ENCODE assay signal across 2 cellular contexts in genomic region chr2:20108655-20109396, GRCh38.
A peak's percentile ranks its signal among the peaks of the same experiment; 100 is the strongest.
TF ChIP-seq lines count a peak whose summit lies in the region.

No MANE protein-coding gene starts in this region.

TF ChIP-seq in IMR-90, 13 proteins besides CTCF, POLR2A, EP300 and RAD21:
- TF ChIP-seq FOS (IDR thresholded peaks at IDR 0.05; ENCODE audit: low read depth, low read length) (peak; percentile 55; the same call in 1 of the 2 replicates), RCOR1 (IDR thresholded peaks at IDR 0.05; ENCODE audit: insufficient replicate concordance, low read length) (no peak), CEBPB (IDR thresholded peaks at IDR 0.05; ENCODE audit: low read depth, low read length) (peak; percentile 94), CHD1 (IDR thresholded peaks at IDR 0.05; ENCODE audit: low read depth, low read length) (no peak), SMC3 (IDR thresholded peaks at IDR 0.05; ENCODE audit: low read depth, low read length) (no peak), RFX5 (IDR thresholded peaks at IDR 0.05; ENCODE audit: low read depth, low read length) (no peak), MAFK (IDR thresholded peaks at IDR 0.05; ENCODE audit: low read depth, low read length) (no peak), BHLHE40 (IDR thresholded peaks at IDR 0.05; ENCODE audit: low read depth, low read length) (no peak), ELK1 (IDR thresholded peaks at IDR 0.05; ENCODE audit: borderline replicate concordance, low read depth, low read length) (no peak), USF2 (IDR thresholded peaks at IDR 0.05; ENCODE audit: low read depth, low read length) (no peak), MXI1 (IDR thresholded peaks at IDR 0.05; ENCODE audit: borderline replicate concordance, low read depth, low read length) (no peak), MAZ (IDR thresholded peaks at IDR 0.05; ENCODE audit: borderline replicate concordance, low read depth, low read length) (no peak), NFE2L2 (IDR thresholded peaks at IDR 0.05; ENCODE audit: low read depth, low read length) (peak; percentile 54; the same call in 1 of the 2 replicates)

TF ChIP-seq in HepG2, 621 proteins besides CTCF, POLR2A, EP300 and RAD21 (continues in another document):
- TF ChIP-seq ZNF781 (CRISPR knock-in tag; IDR thresholded peaks at IDR 0.05; ENCODE audit: borderline replicate concordance, not compliant biosample characterization) (peak; percentile 71), ZNF460 (CRISPR knock-in tag; IDR thresholded peaks at IDR 0.05; ENCODE audit: borderline replicate concordance) (no peak), ZBTB26 (CRISPR knock-in tag; IDR thresholded peaks at IDR 0.05; ENCODE audit: borderline replicate concordance) (peak; percentile 80; the same call in 1 of the 2 replicates), MAX (IDR thresholded peaks at IDR 0.05) (peak; percentile 38; the same call in 1 of the 2 replicates), ZMAT3 (CRISPR knock-in tag; conservative IDR thresholded peaks at IDR 0.05) (0 out of 2 replicates have a peak, but pooled peaks have one; percentile 46), TBX2 (CRISPR knock-in tag; IDR thresholded peaks at IDR 0.05; ENCODE audit: borderline replicate concordance) (peak; percentile 56; the same call in 1 of the 2 replicates), E2F5 (CRISPR knock-in tag; conservative IDR thresholded peaks at IDR 0.05) (no peak), MTF1 (CRISPR knock-in tag; IDR thresholded peaks at IDR 0.05) (no peak), MLX (CRISPR knock-in tag; IDR thresholded peaks at IDR 0.05) (0 out of 2 replicates have a peak, but pooled peaks have one; percentile 13), RXRB (CRISPR knock-in tag; IDR thresholded peaks at IDR 0.05; ENCODE audit: borderline replicate concordance) (0 out of 2 replicates have a peak, but pooled peaks have one; percentile 7), ZFP41 (CRISPR knock-in tag; IDR thresholded peaks at IDR 0.05; ENCODE audit: borderline replicate concordance) (no peak), SOX6 (IDR thresholded peaks at IDR 0.05) (no peak), SOX6 (CRISPR knock-in tag; IDR thresholded peaks at IDR 0.05) (peak; percentile 54; the same call in 1 of the 2 replicates), CREM (IDR thresholded peaks at IDR 0.05) (no peak), CREM (CRISPR knock-in tag; IDR thresholded peaks at IDR 0.05) (no peak), ATF3 (CRISPR knock-in tag; IDR thresholded peaks at IDR 0.05) (peak; percentile 16; the same call in 1 of the 2 replicates), ZNF850 (CRISPR knock-in tag; conservative IDR thresholded peaks at IDR 0.05) (no peak), CREB1 (IDR thresholded peaks at IDR 0.05) (no peak), CREB1 (CRISPR knock-in tag; IDR thresholded peaks at IDR 0.05) (no peak; the same call in 1 of the 2 replicates), TFDP2 (CRISPR knock-in tag; IDR thresholded peaks at IDR 0.05) (0 out of 2 replicates have a peak, but pooled peaks have one; percentile 10), THAP9 (CRISPR knock-in tag; IDR thresholded peaks at IDR 0.05; ENCODE audit: borderline replicate concordance) (peak; percentile 53; the same call in 1 of the 2 replicates), ZNF503 (CRISPR knock-in tag; IDR thresholded peaks at IDR 0.05) (peak; percentile 42; the same call in 1 of the 2 replicates), JUN (CRISPR knock-in tag; IDR thresholded peaks at IDR 0.05) (0 out of 2 replicates have a peak, but pooled peaks have one; percentile 33), ZNF569 (CRISPR knock-in tag; IDR thresholded peaks at IDR 0.05; ENCODE audit: borderline replicate concordance) (no peak), POLR2AphosphoS5 (IDR thresholded peaks at IDR 0.05; ENCODE audit: low read depth, low read length) (0 out of 2 replicates have a peak, but pooled peaks have one; percentile 31), CBX2 (IDR thresholded peaks at IDR 0.05; ENCODE audit: low read depth, low read length) (no peak), CBX2 (CRISPR knock-in tag; IDR thresholded peaks at IDR 0.05; ENCODE audit: low read depth) (0 out of 2 replicates have a peak, but pooled peaks have one; percentile 20), ZNF234 (CRISPR knock-in tag; conservative IDR thresholded peaks at IDR 0.05) (no peak), PAXIP1 (CRISPR knock-in tag; conservative IDR thresholded peaks at IDR 0.05) (peak; percentile 78), ETV5 (CRISPR knock-in tag; IDR thresholded peaks at IDR 0.05; ENCODE audit: borderline replicate concordance) (peak; percentile 79; the same call in 1 of the 2 replicates), ESRRA (CRISPR knock-in tag; IDR thresholded peaks at IDR 0.05; ENCODE audit: low read depth) (peak; percentile 91), SNAPC2 (CRISPR knock-in tag; IDR thresholded peaks at IDR 0.05) (no peak), ZNF7 (CRISPR knock-in tag; IDR thresholded peaks at IDR 0.05) (no peak), FOXO4 (CRISPR knock-in tag; conservative IDR thresholded peaks at IDR 0.05) (no peak), ZBTB2 (CRISPR knock-in tag; IDR thresholded peaks at IDR 0.05; ENCODE audit: low read depth) (no peak), SPEN (CRISPR knock-in tag; IDR thresholded peaks at IDR 0.05; ENCODE audit: low read depth) (peak; percentile 65; the same call in 1 of the 2 replicates), ZNF580 (CRISPR knock-in tag; IDR thresholded peaks at IDR 0.05; ENCODE audit: borderline replicate concordance, low read depth) (peak; percentile 53; the same call in 1 of the 2 replicates), RCOR2 (CRISPR knock-in tag; IDR thresholded peaks at IDR 0.05) (peak; percentile 63; the same call in 1 of the 2 replicates), CEBPB (IDR thresholded peaks at IDR 0.05; ENCODE audit: borderline replicate concordance, low read depth, low read length) (peak; percentile 93)
